In genomic region chr7:28072876-28073514, GRCh38 we compare ENCODE assay signal across 22 cellular contexts.
"Had no signal": no experiment of that assay in that cellular context is flagged by ENCODE, and none has a peak within 500 bp of the region (broad histone marks: within the 10 kb centered on the region; RNA-seq: fewer than 3 reads in every experiment).

No MANE protein-coding gene starts in this region.

- H3K36me3 Mint-ChIP-seq: activated naive CD8-positive, alpha-beta T cell treated with anti-CD3 and anti-CD28 coated beads, Interleukin-2, amount 10 ng/mL, durations not matched to agents 7 days and 5 days had no signal

- H3K27me3 ChIP-seq: adrenal gland, breast epithelium had no signal

- H3K36me3 ChIP-seq: adrenal gland, breast epithelium, WERI-Rb-1 had no signal

- H3K9me3 ChIP-seq: adrenal gland, breast epithelium had no signal

- H3K4me3 Mint-ChIP-seq: activated CD8-positive, alpha-beta T cell treated with anti-CD3 and anti-CD28 coated beads, Interleukin-2, amount 10 ng/mL, durations not matched to agents 7 days and 5 days; activated naive CD8-positive, alpha-beta T cell treated with anti-CD3 and anti-CD28 coated beads, Interleukin-2, amount 10 ng/mL, durations not matched to agents 7 days and 5 days; T-cell had no signal

- ATAC-seq: activated CD4-positive, CD25-positive, alpha-beta regulatory T cell treated with anti-CD3 and anti-CD28 coated beads, Interleukin-2, amount 50 U/mL, for 24 hours; activated CD8-positive, alpha-beta T cell treated with anti-CD3 and anti-CD28 coated beads, Interleukin-2, amount 10 ng/mL, durations not matched to agents 7 days and 5 days; PC-3; T-cell had no signal

- H3K27ac Mint-ChIP-seq: activated CD8-positive, alpha-beta T cell treated with anti-CD3 and anti-CD28 coated beads, Interleukin-2, amount 10 ng/mL, durations not matched to agents 7 days and 5 days; activated naive CD8-positive, alpha-beta T cell treated with anti-CD3 and anti-CD28 coated beads, Interleukin-2, amount 10 ng/mL, durations not matched to agents 7 days and 5 days; T-cell had no signal

- H3K4me3 ChIP-seq: adrenal gland, breast epithelium had no signal

- H3K27me3 Mint-ChIP-seq: T-cell had no signal

- DNase-seq: activated CD4-positive, alpha-beta T cell treated with anti-CD3 and anti-CD28 coated beads for 4 hours; activated CD8-positive, alpha-beta memory T cell treated with anti-CD3 and anti-CD28 coated beads, Interleukin-2, amount 50 U/mL, for 48 hours; activated CD8-positive, alpha-beta T cell treated with anti-CD3 and anti-CD28 coated beads, Interleukin-2, amount 10 ng/mL, durations not matched to agents 7 days and 5 days; activated naive CD4-positive, alpha-beta T cell treated with anti-CD3 and anti-CD28 coated beads, Interleukin-2, amount 50 U/mL, for 16 hours; activated naive CD8-positive, alpha-beta T cell treated with anti-CD3 and anti-CD28 coated beads, Interleukin-2, amount 10 ng/mL, durations not matched to agents 7 days and 5 days; activated T-cell treated with anti-CD3 and anti-CD28 coated beads, Interleukin-2, amount 50 U/mL, for 1 hour; adrenal gland; aorta; caudate nucleus; NCI-H1092; NCI-H1417; NCI-H2029; NCI-H345; NCI-H510A; NCI-H526 treated with DMSO at 0.1 percent for 48 hours; PC-3; SIG-M5; T-cell; WERI-Rb-1 had no signal

- H3K27ac ChIP-seq: adrenal gland, breast epithelium, KMS-11, WERI-Rb-1 had no signal

- H3K9me3 Mint-ChIP-seq: activated naive CD8-positive, alpha-beta T cell treated with anti-CD3 and anti-CD28 coated beads, Interleukin-2, amount 10 ng/mL, durations not matched to agents 7 days and 5 days; T-cell had no signal

- H3K4me1 ChIP-seq: breast epithelium had no signal

- H3K9ac ChIP-seq: KMS-11 had no signal

- H3K4me2 ChIP-seq: KMS-11 had no signal

- H3K4me1 Mint-ChIP-seq: activated naive CD8-positive, alpha-beta T cell treated with anti-CD3 and anti-CD28 coated beads, Interleukin-2, amount 10 ng/mL, durations not matched to agents 7 days and 5 days had no signal
